Comparison of ENCODE assay signal across 1 cellular context in the genomic region with DNA sequence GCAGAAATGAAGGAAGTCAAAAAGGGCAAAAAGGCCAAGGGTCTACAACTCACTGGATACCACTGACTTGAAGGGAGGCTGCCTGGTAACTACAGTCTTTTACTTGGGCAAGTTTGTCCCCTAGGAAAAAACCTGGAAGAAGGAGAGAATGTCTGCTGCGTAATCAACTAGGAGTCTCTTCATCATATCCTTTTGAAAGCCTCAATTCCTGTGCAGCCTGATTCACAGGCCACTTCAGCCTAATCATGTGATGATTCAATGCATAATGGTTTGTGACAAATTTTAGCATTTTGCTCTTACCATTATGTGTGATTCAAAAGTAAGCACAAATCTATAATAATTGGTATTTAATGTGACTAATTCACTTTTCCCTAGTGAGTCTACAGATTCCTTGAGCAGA.
TF ChIP-seq lines count a peak whose summit lies in the region.

No MANE protein-coding gene starts in this region.

TF ChIP-seq in IMR-90, 13 proteins besides CTCF, POLR2A, EP300 and RAD21 (continued from another document):
- TF ChIP-seq, protein P1, sequence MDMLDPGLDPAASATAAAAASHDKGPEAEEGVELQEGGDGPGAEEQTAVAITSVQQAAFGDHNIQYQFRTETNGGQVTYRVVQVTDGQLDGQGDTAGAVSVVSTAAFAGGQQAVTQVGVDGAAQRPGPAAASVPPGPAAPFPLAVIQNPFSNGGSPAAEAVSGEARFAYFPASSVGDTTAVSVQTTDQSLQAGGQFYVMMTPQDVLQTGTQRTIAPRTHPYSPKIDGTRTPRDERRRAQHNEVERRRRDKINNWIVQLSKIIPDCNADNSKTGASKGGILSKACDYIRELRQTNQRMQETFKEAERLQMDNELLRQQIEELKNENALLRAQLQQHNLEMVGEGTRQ (IDR thresholded peaks at IDR 0.05; ENCODE audit: low read depth, low read length): no peak
- no peak for TF ChIP-seq SMC3 (IDR thresholded peaks at IDR 0.05; ENCODE audit: low read depth, low read length)
- TF ChIP-seq NFE2L2 (IDR thresholded peaks at IDR 0.05; ENCODE audit: low read depth, low read length): no peak
- TF ChIP-seq MAZ (IDR thresholded peaks at IDR 0.05; ENCODE audit: borderline replicate concordance, low read depth, low read length): no peak
